9 cellular contexts compared by ENCODE assay signal in the genomic region with DNA sequence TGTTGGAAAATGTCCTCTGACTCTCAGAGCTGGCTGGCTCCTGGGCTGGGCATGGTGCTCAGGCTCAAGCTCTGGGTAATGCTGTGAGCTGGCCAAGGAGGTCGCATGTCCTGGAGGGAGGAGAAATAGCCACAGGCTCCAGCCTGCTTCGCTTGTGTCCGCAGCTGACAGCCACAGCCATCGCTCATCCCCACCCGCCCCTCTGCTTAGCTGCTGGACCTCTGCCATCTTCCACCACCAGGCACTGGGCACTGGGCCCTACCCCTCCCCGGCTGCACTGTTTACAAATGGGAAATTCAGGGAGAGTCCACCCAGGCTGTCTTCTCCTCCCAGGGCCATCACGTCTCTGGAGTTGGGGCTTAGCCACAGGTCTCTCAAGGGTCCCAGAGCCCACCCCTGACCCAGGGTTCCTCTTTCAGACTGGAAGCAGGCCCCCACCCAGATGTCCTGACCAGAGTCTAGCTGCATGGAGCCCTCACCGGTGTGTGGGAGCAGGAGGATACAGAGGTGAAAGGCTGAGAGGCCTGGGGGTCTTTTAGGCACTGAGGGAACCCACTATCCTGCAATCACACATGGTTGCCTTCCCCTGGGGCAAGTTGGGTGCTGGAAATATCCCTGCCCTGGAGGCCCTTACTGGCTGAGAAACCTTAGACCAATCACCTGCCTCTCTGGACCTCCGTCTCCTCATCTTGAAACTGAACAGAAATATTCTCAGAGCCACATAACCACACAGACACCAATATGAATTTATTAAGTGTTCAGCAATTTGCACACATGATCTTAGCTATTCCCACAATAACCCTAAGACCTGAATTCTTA.
DNase-seq lines count a peak whose midpoint lies in the region; ATAC-seq and TF ChIP-seq lines count a peak whose summit lies in the region.
"Had no signal": no experiment of that assay in that cellular context is flagged by ENCODE, and none has a peak within 500 bp of the region (broad histone marks: within the 10 kb centered on the region; RNA-seq: fewer than 3 reads in every experiment).

No MANE protein-coding gene starts in this region.

- DNase-seq in DMS 273 treated with DMSO at 0.1 percent for 48 hours (lab: John Stamatoyannopoulos, UW) (peak; percentile 35), NCI-H1105 (lab: John Stamatoyannopoulos, UW) (peak; percentile 57), dedifferentiated amniotic fluid mesenchymal stem cell (ENCODE audit: extremely low spot score) (peak; percentile 29), NCI-H187 (lab: John Stamatoyannopoulos, UW) (no peak), A673 (ENCODE audit: low spot score) (no peak)
- no peak for DNase-seq in stimulated activated naive CD8-positive, alpha-beta T cell treated with anti-CD3 and anti-CD28 coated beads, Interleukin-15, amount 100 ng/mL, for 72 hours

- POLR2A ChIA-PET in A673 (lab: Charles Lee; ENCODE audit: low non-redundant PET): no interaction called here

- H3K36me3 Mint-ChIP-seq in nephron (ENCODE audit: low read depth): no peaks in the 10 kb centered on the region

- H3K27ac Mint-ChIP-seq in nephron: peak overlapping the region in 2 of 3 experiments; percentile 18 to 67
- peak overlapping the region in 1 of 2 donors; percentile 77 for H3K27ac Mint-ChIP-seq in stimulated activated naive CD8-positive, alpha-beta T cell treated with anti-CD3 and anti-CD28 coated beads, Interleukin-15, amount 100 ng/mL, for 72 hours

- peaks cover 73% of the 10 kb centered on the region for H3K4me1 Mint-ChIP-seq in nephron
- peaks cover 21% of the 10 kb centered on the region for H3K4me1 Mint-ChIP-seq in stimulated activated naive CD8-positive, alpha-beta T cell treated with anti-CD3 and anti-CD28 coated beads, Interleukin-15, amount 100 ng/mL, for 72 hours

- no peak overlapping the region for H3K4me3 ChIP-seq in A673 (ENCODE audit: low read depth, low read length, poor library complexity, severe bottlenecking)

- ATAC-seq in GM21381 (IDR thresholded peaks at IDR 0.05; ENCODE audit: unreplicated experiment): peak; percentile 61
- no peak for ATAC-seq in stimulated activated naive CD8-positive, alpha-beta T cell treated with anti-CD3 and anti-CD28 coated beads, Interleukin-15, amount 100 ng/mL, for 72 hours
- ATAC-seq: HCT116 had no signal

- CTCF ChIA-PET in A673 (lab: Charles Lee): interaction anchor here (1.0 kb wide), 1 partner anchor 10 kb away, joined by 6 read pairs; no protein-coding TSS in a partner anchor

- H3K27me3 ChIP-seq in A673 (replicated peaks; ENCODE audit: insufficient read depth, low read depth, low read length, poor library complexity): no peaks in the 10 kb centered on the region

- intact Hi-C loops in A673 (cut with micrococcal nuclease; ENCODE audit: unreplicated experiment): no loop called here

- BruUV-seq in A673 (replicated peaks; lab: Mats Ljungman, UMichigan): no TSS peak

- no peaks in the 10 kb centered on the region for H3K36me3 ChIP-seq in A673 (ENCODE audit: insufficient read depth, low read length, poor library complexity, severe bottlenecking)

- H3K27ac ChIP-seq in A673 (ENCODE audit: low read depth, low read length, poor library complexity, severe bottlenecking): no peak overlapping the region

- H3K4me1 ChIP-seq in A673 (ENCODE audit: insufficient read depth, low read length, poor library complexity, severe bottlenecking): peaks cover 8% of the 10 kb centered on the region

- H3K9me3 ChIP-seq in A673 (ENCODE audit: low read depth, low read length, poor library complexity, severe bottlenecking): no peaks in the 10 kb centered on the region

- H3K9me3 Mint-ChIP-seq in nephron: no peaks in the 10 kb centered on the region
- H3K9me3 Mint-ChIP-seq in stimulated activated naive CD8-positive, alpha-beta T cell treated with anti-CD3 and anti-CD28 coated beads, Interleukin-15, amount 100 ng/mL, for 72 hours: peaks cover 9 to 12% of the 10 kb centered on the region in 2 donors

- TF ChIP-seq CTCF in nephron (IDR thresholded peaks at IDR 0.05; ENCODE audit: unreplicated experiment in 3 of 3) (no peak), A673 (conservative IDR thresholded peaks at IDR 0.05; ENCODE audit: low read depth, low read length) (no peak)

- peaks cover 14% of the 10 kb centered on the region for H3K27me3 Mint-ChIP-seq in nephron (ENCODE audit: low read depth)
- no peaks in the 10 kb centered on the region for H3K27me3 Mint-ChIP-seq in stimulated activated naive CD8-positive, alpha-beta T cell treated with anti-CD3 and anti-CD28 coated beads, Interleukin-15, amount 100 ng/mL, for 72 hours

- H3K4me3 Mint-ChIP-seq in nephron: no peak overlapping the region
- H3K4me3 Mint-ChIP-seq in stimulated activated naive CD8-positive, alpha-beta T cell treated with anti-CD3 and anti-CD28 coated beads, Interleukin-15, amount 100 ng/mL, for 72 hours: peak overlapping the region in 1 of 2 donors; percentile 16

Comparison
In these comparisons a context has a peak if more than half of its experiments do, and no peak if none do; other contexts are left out.
1. DNase-seq: peak in DMS 273 treated with DMSO at 0.1 percent for 48 hours (single experiment), NCI-H1105 (single experiment) and dedifferentiated amniotic fluid mesenchymal stem cell (single experiment); none in NCI-H187 (0 of 2), stimulated activated naive CD8-positive, alpha-beta T cell treated with anti-CD3 and anti-CD28 coated beads, Interleukin-15, amount 100 ng/mL, for 72 hours (0 of 2) and A673 (single experiment).